Comparison of ENCODE assay signal across 1 cellular context in genomic region chr1:919271-919872, GRCh38.
TF ChIP-seq lines count a peak whose summit lies in the region.

No MANE protein-coding gene starts in this region.

TF ChIP-seq in A549, 52 proteins besides CTCF, POLR2A, EP300 and RAD21:
- no peak for TF ChIP-seq BCL3 (IDR thresholded peaks at IDR 0.05)
- no peak for TF ChIP-seq KDM1A (IDR thresholded peaks at IDR 0.05; ENCODE audit: low read depth)
- TF ChIP-seq MAX (IDR thresholded peaks at IDR 0.05): no peak
- TF ChIP-seq CHD2 (IDR thresholded peaks at IDR 0.05; ENCODE audit: low read length, partially characterized antibody): no peak
- TF ChIP-seq TFCP2L1 (CRISPR knock-in tag; IDR thresholded peaks at IDR 0.05): no peak
- no peak for TF ChIP-seq USF2 (IDR thresholded peaks at IDR 0.05)
- no peak for TF ChIP-seq PHF8 (IDR thresholded peaks at IDR 0.05; ENCODE audit: borderline replicate concordance, low read depth)
